ENCODE assay signal across 1 cellular context in the genomic region with DNA sequence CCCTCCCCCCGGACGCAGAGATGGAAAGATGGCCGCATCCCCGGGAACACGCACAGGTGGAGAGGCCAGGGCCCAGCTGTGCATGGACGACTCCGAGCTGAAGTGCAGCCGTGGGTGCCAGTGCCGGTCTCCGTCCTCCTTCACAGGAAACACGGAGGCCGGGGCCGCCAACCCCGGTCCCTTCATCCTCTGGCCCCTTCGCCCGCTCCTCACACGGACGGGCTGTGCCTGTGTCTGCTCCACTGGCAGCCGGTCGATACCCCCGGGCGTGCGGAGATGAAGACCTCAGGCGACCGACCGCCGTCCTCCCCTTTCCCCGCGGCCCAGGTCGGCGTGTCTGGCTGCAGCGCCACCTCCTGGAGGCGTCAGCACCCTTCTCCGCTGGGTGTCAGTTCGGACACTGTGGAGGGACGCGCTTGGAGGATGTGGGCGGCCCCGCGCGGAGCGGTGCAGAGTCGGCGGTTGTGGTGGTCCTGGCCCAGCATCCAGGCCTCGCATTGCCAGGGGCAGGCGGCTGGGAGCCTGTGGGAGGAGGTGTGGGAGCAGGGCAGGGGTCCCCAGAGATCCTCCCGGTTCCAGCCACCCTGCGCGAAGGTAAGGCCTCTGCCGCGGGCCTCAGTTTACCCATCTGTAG.
TF ChIP-seq lines count a peak whose summit lies in the region.

No MANE protein-coding gene starts in this region.

TF ChIP-seq in WTC11, 78 proteins besides CTCF, POLR2A, EP300 and RAD21 (continued from another document and continues in another):
- TF ChIP-seq, protein P1, sequence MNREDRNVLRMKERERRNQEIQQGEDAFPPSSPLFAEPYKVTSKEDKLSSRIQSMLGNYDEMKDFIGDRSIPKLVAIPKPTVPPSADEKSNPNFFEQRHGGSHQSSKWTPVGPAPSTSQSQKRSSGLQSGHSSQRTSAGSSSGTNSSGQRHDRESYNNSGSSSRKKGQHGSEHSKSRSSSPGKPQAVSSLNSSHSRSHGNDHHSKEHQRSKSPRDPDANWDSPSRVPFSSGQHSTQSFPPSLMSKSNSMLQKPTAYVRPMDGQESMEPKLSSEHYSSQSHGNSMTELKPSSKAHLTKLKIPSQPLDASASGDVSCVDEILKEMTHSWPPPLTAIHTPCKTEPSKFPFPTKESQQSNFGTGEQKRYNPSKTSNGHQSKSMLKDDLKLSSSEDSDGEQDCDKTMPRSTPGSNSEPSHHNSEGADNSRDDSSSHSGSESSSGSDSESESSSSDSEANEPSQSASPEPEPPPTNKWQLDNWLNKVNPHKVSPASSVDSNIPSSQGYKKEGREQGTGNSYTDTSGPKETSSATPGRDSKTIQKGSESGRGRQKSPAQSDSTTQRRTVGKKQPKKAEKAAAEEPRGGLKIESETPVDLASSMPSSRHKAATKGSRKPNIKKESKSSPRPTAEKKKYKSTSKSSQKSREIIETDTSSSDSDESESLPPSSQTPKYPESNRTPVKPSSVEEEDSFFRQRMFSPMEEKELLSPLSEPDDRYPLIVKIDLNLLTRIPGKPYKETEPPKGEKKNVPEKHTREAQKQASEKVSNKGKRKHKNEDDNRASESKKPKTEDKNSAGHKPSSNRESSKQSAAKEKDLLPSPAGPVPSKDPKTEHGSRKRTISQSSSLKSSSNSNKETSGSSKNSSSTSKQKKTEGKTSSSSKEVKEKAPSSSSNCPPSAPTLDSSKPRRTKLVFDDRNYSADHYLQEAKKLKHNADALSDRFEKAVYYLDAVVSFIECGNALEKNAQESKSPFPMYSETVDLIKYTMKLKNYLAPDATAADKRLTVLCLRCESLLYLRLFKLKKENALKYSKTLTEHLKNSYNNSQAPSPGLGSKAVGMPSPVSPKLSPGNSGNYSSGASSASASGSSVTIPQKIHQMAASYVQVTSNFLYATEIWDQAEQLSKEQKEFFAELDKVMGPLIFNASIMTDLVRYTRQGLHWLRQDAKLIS (CRISPR knock-in tag; IDR thresholded peaks at IDR 0.05; ENCODE audit: borderline replicate concordance): no peak
- no peak for TF ChIP-seq SMAD3 (CRISPR knock-in tag; IDR thresholded peaks at IDR 0.05; ENCODE audit: borderline replicate concordance)
- TF ChIP-seq ESRRA (CRISPR knock-in tag; IDR thresholded peaks at IDR 0.05; ENCODE audit: borderline replicate concordance): no peak
- TF ChIP-seq TEAD4 (CRISPR knock-in tag; IDR thresholded peaks at IDR 0.05): no peak
- TF ChIP-seq, protein P2, sequence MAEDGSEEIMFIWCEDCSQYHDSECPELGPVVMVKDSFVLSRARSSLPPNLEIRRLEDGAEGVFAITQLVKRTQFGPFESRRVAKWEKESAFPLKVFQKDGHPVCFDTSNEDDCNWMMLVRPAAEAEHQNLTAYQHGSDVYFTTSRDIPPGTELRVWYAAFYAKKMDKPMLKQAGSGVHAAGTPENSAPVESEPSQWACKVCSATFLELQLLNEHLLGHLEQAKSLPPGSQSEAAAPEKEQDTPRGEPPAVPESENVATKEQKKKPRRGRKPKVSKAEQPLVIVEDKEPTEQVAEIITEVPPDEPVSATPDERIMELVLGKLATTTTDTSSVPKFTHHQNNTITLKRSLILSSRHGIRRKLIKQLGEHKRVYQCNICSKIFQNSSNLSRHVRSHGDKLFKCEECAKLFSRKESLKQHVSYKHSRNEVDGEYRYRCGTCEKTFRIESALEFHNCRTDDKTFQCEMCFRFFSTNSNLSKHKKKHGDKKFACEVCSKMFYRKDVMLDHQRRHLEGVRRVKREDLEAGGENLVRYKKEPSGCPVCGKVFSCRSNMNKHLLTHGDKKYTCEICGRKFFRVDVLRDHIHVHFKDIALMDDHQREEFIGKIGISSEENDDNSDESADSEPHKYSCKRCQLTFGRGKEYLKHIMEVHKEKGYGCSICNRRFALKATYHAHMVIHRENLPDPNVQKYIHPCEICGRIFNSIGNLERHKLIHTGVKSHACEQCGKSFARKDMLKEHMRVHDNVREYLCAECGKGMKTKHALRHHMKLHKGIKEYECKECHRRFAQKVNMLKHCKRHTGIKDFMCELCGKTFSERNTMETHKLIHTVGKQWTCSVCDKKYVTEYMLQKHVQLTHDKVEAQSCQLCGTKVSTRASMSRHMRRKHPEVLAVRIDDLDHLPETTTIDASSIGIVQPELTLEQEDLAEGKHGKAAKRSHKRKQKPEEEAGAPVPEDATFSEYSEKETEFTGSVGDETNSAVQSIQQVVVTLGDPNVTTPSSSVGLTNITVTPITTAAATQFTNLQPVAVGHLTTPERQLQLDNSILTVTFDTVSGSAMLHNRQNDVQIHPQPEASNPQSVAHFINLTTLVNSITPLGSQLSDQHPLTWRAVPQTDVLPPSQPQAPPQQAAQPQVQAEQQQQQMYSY (CRISPR knock-in tag; IDR thresholded peaks at IDR 0.05): 0 out of 2 replicates have a peak, but pooled peaks have one; percentile 2
- no peak for TF ChIP-seq ETV6 (CRISPR knock-in tag; IDR thresholded peaks at IDR 0.05)
- TF ChIP-seq TEAD1 (CRISPR knock-in tag; IDR thresholded peaks at IDR 0.05): no peak
- TF ChIP-seq, protein P3, sequence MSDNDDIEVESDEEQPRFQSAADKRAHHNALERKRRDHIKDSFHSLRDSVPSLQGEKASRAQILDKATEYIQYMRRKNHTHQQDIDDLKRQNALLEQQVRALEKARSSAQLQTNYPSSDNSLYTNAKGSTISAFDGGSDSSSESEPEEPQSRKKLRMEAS (CRISPR knock-in tag; IDR thresholded peaks at IDR 0.05): peak; percentile 63; the same call in 1 of the 2 replicates
- TF ChIP-seq, protein P4, sequence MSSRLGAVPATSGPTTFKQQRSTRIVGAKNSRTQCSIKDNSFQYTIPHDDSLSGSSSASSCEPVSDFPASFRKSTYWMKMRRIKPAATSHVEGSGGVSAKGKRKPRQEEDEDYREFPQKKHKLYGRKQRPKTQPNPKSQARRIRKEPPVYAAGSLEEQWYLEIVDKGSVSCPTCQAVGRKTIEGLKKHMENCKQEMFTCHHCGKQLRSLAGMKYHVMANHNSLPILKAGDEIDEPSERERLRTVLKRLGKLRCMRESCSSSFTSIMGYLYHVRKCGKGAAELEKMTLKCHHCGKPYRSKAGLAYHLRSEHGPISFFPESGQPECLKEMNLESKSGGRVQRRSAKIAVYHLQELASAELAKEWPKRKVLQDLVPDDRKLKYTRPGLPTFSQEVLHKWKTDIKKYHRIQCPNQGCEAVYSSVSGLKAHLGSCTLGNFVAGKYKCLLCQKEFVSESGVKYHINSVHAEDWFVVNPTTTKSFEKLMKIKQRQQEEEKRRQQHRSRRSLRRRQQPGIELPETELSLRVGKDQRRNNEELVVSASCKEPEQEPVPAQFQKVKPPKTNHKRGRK (CRISPR knock-in tag; IDR thresholded peaks at IDR 0.05; ENCODE audit: borderline replicate concordance): no peak
- TF ChIP-seq FOXK1 (CRISPR knock-in tag; IDR thresholded peaks at IDR 0.05): 0 out of 2 replicates have a peak, but pooled peaks have one; percentile 41
- peak; percentile 86 for TF ChIP-seq ZNF263 (CRISPR knock-in tag; IDR thresholded peaks at IDR 0.05; ENCODE audit: low read depth)
- no peak for TF ChIP-seq ZBTB21 (CRISPR knock-in tag; IDR thresholded peaks at IDR 0.05; ENCODE audit: borderline replicate concordance)
- no peak for TF ChIP-seq ZNF396 (CRISPR knock-in tag; IDR thresholded peaks at IDR 0.05; ENCODE audit: borderline replicate concordance)
- TF ChIP-seq FOXJ3 (CRISPR knock-in tag; IDR thresholded peaks at IDR 0.05; ENCODE audit: borderline replicate concordance): no peak
- no peak for TF ChIP-seq IRF2 (CRISPR knock-in tag; IDR thresholded peaks at IDR 0.05; ENCODE audit: borderline replicate concordance, low read depth)
- TF ChIP-seq, protein P5, sequence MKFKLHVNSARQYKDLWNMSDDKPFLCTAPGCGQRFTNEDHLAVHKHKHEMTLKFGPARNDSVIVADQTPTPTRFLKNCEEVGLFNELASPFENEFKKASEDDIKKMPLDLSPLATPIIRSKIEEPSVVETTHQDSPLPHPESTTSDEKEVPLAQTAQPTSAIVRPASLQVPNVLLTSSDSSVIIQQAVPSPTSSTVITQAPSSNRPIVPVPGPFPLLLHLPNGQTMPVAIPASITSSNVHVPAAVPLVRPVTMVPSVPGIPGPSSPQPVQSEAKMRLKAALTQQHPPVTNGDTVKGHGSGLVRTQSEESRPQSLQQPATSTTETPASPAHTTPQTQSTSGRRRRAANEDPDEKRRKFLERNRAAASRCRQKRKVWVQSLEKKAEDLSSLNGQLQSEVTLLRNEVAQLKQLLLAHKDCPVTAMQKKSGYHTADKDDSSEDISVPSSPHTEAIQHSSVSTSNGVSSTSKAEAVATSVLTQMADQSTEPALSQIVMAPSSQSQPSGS (CRISPR knock-in tag; IDR thresholded peaks at IDR 0.05; ENCODE audit: borderline replicate concordance, low read depth): no peak
- TF ChIP-seq ZNF423 (CRISPR knock-in tag; IDR thresholded peaks at IDR 0.05): 0 out of 2 replicates have a peak, but pooled peaks have one; percentile 10
- no peak for TF ChIP-seq NFYB (CRISPR knock-in tag; conservative IDR thresholded peaks at IDR 0.05; ENCODE audit: low read depth)
- no peak for TF ChIP-seq ZNF232 (CRISPR knock-in tag; IDR thresholded peaks at IDR 0.05)
- TF ChIP-seq SP1 (CRISPR knock-in tag; conservative IDR thresholded peaks at IDR 0.05): peak; percentile 68; the same call in 1 of the 2 replicates
- TF ChIP-seq FOXP1 (CRISPR knock-in tag; IDR thresholded peaks at IDR 0.05; ENCODE audit: borderline replicate concordance): peak; percentile 65
- TF ChIP-seq, protein P6, sequence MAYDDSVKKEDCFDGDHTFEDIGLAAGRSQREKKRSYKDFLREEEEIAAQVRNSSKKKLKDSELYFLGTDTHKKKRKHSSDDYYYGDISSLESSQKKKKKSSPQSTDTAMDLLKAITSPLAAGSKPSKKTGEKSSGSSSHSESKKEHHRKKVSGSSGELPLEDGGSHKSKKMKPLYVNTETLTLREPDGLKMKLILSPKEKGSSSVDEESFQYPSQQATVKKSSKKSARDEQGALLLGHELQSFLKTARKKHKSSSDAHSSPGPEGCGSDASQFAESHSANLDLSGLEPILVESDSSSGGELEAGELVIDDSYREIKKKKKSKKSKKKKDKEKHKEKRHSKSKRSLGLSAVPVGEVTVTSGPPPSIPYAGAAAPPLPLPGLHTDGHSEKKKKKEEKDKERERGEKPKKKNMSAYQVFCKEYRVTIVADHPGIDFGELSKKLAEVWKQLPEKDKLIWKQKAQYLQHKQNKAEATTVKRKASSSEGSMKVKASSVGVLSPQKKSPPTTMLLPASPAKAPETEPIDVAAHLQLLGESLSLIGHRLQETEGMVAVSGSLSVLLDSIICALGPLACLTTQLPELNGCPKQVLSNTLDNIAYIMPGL (CRISPR knock-in tag; IDR thresholded peaks at IDR 0.05): peak; percentile 99
- TF ChIP-seq KAT7 (CRISPR knock-in tag; IDR thresholded peaks at IDR 0.05; ENCODE audit: borderline replicate concordance): 0 out of 2 replicates have a peak, but pooled peaks have one; percentile 76
- TF ChIP-seq, protein P7, sequence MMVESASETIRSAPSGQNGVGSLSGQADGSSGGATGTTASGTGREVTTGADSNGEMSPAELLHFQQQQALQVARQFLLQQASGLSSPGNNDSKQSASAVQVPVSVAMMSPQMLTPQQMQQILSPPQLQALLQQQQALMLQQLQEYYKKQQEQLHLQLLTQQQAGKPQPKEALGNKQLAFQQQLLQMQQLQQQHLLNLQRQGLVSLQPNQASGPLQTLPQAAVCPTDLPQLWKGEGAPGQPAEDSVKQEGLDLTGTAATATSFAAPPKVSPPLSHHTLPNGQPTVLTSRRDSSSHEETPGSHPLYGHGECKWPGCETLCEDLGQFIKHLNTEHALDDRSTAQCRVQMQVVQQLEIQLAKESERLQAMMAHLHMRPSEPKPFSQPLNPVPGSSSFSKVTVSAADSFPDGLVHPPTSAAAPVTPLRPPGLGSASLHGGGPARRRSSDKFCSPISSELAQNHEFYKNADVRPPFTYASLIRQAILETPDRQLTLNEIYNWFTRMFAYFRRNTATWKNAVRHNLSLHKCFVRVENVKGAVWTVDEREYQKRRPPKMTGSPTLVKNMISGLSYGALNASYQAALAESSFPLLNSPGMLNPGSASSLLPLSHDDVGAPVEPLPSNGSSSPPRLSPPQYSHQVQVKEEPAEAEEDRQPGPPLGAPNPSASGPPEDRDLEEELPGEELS (CRISPR knock-in tag; IDR thresholded peaks at IDR 0.05): 0 out of 2 replicates have a peak, but pooled peaks have one; percentile 44
- TF ChIP-seq, protein P8, sequence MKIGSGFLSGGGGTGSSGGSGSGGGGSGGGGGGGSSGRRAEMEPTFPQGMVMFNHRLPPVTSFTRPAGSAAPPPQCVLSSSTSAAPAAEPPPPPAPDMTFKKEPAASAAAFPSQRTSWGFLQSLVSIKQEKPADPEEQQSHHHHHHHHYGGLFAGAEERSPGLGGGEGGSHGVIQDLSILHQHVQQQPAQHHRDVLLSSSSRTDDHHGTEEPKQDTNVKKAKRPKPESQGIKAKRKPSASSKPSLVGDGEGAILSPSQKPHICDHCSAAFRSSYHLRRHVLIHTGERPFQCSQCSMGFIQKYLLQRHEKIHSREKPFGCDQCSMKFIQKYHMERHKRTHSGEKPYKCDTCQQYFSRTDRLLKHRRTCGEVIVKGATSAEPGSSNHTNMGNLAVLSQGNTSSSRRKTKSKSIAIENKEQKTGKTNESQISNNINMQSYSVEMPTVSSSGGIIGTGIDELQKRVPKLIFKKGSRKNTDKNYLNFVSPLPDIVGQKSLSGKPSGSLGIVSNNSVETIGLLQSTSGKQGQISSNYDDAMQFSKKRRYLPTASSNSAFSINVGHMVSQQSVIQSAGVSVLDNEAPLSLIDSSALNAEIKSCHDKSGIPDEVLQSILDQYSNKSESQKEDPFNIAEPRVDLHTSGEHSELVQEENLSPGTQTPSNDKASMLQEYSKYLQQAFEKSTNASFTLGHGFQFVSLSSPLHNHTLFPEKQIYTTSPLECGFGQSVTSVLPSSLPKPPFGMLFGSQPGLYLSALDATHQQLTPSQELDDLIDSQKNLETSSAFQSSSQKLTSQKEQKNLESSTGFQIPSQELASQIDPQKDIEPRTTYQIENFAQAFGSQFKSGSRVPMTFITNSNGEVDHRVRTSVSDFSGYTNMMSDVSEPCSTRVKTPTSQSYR (CRISPR knock-in tag; IDR thresholded peaks at IDR 0.05): no peak
- TF ChIP-seq GRHL2 (CRISPR knock-in tag; IDR thresholded peaks at IDR 0.05; ENCODE audit: insufficient replicate concordance, severe bottlenecking): no peak
- TF ChIP-seq, protein P9, sequence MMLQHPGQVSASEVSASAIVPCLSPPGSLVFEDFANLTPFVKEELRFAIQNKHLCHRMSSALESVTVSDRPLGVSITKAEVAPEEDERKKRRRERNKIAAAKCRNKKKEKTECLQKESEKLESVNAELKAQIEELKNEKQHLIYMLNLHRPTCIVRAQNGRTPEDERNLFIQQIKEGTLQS (CRISPR knock-in tag; conservative IDR thresholded peaks at IDR 0.05): no peak
- TF ChIP-seq SMAD4 (CRISPR knock-in tag; IDR thresholded peaks at IDR 0.05): no peak
- no peak; the same call in 1 of the 2 replicates for TF ChIP-seq NFE2L1 (CRISPR knock-in tag; IDR thresholded peaks at IDR 0.05)
- TF ChIP-seq ZNF416 (CRISPR knock-in tag; IDR thresholded peaks at IDR 0.05): 0 out of 2 replicates have a peak, but pooled peaks have one; percentile 21
- TF ChIP-seq, protein P10, sequence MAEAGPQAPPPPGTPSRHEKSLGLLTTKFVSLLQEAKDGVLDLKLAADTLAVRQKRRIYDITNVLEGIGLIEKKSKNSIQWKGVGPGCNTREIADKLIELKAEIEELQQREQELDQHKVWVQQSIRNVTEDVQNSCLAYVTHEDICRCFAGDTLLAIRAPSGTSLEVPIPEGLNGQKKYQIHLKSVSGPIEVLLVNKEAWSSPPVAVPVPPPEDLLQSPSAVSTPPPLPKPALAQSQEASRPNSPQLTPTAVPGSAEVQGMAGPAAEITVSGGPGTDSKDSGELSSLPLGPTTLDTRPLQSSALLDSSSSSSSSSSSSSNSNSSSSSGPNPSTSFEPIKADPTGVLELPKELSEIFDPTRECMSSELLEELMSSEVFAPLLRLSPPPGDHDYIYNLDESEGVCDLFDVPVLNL (CRISPR knock-in tag; IDR thresholded peaks at IDR 0.05; ENCODE audit: borderline replicate concordance, low read depth): no peak
- no peak for TF ChIP-seq CBFB (CRISPR knock-in tag; IDR thresholded peaks at IDR 0.05; ENCODE audit: low read depth)
- no peak for TF ChIP-seq PRRX2 (CRISPR knock-in tag; IDR thresholded peaks at IDR 0.05)
